In genomic region chr5:95733100-95733499, GRCh38 we compare ENCODE assay signal across 1 cellular context.
A peak's percentile ranks its signal among the peaks of the same experiment; 100 is the strongest.
TF ChIP-seq lines count a peak whose summit lies in the region.

No MANE protein-coding gene starts in this region.

TF ChIP-seq in GM12878, 131 proteins besides CTCF, POLR2A, EP300 and RAD21:
- TF ChIP-seq RELA (IDR thresholded peaks at IDR 0.05; ENCODE audit: borderline replicate concordance, partially characterized antibody) (no peak), ZSCAN29 (IDR thresholded peaks at IDR 0.05) (peak; percentile 93)
